Comparison of ENCODE assay signal across 24 cellular contexts in the genomic region with DNA sequence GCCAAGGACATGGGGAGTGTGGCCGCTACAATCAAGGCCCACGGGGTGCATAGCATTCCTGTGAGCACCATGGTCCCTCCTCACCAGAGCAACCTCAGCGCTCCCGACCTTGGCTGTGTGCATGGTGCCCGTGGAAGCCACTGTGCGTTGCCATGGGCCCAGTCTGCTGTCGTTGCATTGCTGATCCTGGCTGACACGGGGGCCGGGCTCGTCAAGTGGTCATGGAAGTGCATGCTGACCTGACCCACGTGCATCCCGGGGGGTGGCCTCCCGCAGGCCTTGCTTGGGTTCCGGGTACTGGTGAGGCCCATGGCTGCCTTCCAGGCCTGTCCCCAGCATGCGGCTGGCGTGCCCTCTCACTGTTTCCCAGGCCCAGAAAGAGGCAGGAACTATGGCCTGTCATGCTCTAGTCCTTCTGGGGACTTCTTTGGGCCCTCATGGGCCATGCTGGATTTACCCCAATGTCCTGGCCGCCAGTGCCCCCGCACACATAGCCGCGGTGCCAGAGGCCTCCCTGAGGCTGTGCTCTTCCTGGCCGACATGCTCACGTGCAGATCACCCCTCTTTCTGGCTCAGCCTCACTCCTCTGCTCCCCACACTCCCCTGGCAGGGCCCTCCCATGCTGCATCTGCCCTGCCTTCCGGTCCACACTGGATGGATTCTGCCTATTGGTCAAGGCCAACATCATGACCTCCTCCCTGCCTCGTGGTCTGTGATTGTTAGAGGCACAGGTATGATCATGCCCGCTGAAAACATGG.
DNase-seq lines count a peak whose midpoint lies in the region; ATAC-seq, FAIRE-seq and TF ChIP-seq lines count a peak whose summit lies in the region.
"Had no signal": no experiment of that assay in that cellular context is flagged by ENCODE, and none has a peak within 500 bp of the region (broad histone marks: within the 10 kb centered on the region; RNA-seq: fewer than 3 reads in every experiment).

No MANE protein-coding gene starts in this region.

- peak overlapping the region in 1 of 2 experiments; percentile 51 for H3K4ac ChIP-seq in mesenchymal stem cell (ENCODE audit: low read depth in 1 of 2, low read length in 2 of 2)

- H4K91ac ChIP-seq in mesenchymal stem cell (ENCODE audit: low read length): peak overlapping the region; percentile 50

- no peak overlapping the region for H2BK5ac ChIP-seq in mesenchymal stem cell (ENCODE audit: low read depth, low read length, poor library complexity, severe bottlenecking)

- H2AFZ ChIP-seq in mesenchymal stem cell (ENCODE audit: low read depth, low read length): no peak overlapping the region
- H2AFZ ChIP-seq: GM23248 had no signal

- no peaks in the 10 kb centered on the region for H3K79me1 ChIP-seq in mesenchymal stem cell (replicated peaks; ENCODE audit: low read length, poor library complexity, severe bottlenecking)

- H2BK15ac ChIP-seq in mesenchymal stem cell (ENCODE audit: low read depth, poor library complexity, severe bottlenecking): no peak overlapping the region

- H2BK120ac ChIP-seq in mesenchymal stem cell (ENCODE audit: low read depth, low read length): no peak overlapping the region

- no peak overlapping the region for H3K23ac ChIP-seq in mesenchymal stem cell (ENCODE audit: low read length in 2 of 2)

- peaks cover 9% of the 10 kb centered on the region for H3K4me1 Mint-ChIP-seq in glutamatergic neuron (ENCODE audit: low read depth, unreplicated experiment)

- H3K9ac ChIP-seq in mesenchymal stem cell (ENCODE audit: low read length): no peak overlapping the region
- H3K9ac ChIP-seq: BLaER1, GM23248 had no signal

- intact Hi-C loops in Right ventricle myocardium inferior (cut with DNase I): loop anchor here (10.0 kb wide), 2 partner anchors 735 to 1065 kb away; no protein-coding TSS in a partner anchor

- peaks cover 21% of the 10 kb centered on the region for H3K9me3 Mint-ChIP-seq in glutamatergic neuron (ENCODE audit: unreplicated experiment)

- H3K4me3 Mint-ChIP-seq in glutamatergic neuron (ENCODE audit: unreplicated experiment): peak overlapping the region; percentile 60
- H3K4me3 Mint-ChIP-seq: B cell; CD4-positive, CD25-positive, alpha-beta regulatory T cell; CD8-positive, alpha-beta T cell had no signal

- H4K8ac ChIP-seq in mesenchymal stem cell (ENCODE audit: low read length): no peak overlapping the region

- H3K4me1 ChIP-seq in right atrium auricular region: no peaks in the 10 kb centered on the region
- no peaks in the 10 kb centered on the region for H3K4me1 ChIP-seq in mesenchymal stem cell (ENCODE audit: control insufficient read depth, insufficient read depth, low read depth, low read length)
- H3K4me1 ChIP-seq: Caco-2 had no signal

- peaks cover 0 to 24% of the 10 kb centered on the region in 2 donors for H3K9me3 ChIP-seq in right atrium auricular region
- H3K9me3 ChIP-seq in mesenchymal stem cell (ENCODE audit: control insufficient read depth, low read length): peaks cover 20% of the 10 kb centered on the region

- H3K27me3 Mint-ChIP-seq in glutamatergic neuron (ENCODE audit: unreplicated experiment): peaks cover 18% of the 10 kb centered on the region

- no peak overlapping the region for H3K14ac ChIP-seq in mesenchymal stem cell (ENCODE audit: low read length in 2 of 2)

- WGBS in mesenchymal stem cell: 89% methylated on average over 25 of the region's 25 CpGs

- no peak for ATAC-seq in Right ventricle myocardium inferior
- ATAC-seq: CD8-positive, alpha-beta T cell; GM12878 had no signal

- H3K27ac ChIP-seq in right atrium auricular region (no peak overlapping the region), mesenchymal stem cell (ENCODE audit: low read length, poor library complexity, severe bottlenecking) (no peak overlapping the region)
- H3K27ac ChIP-seq: 22Rv1, BLaER1, C4-2B, GM23248 had no signal

- H2BK12ac ChIP-seq in mesenchymal stem cell (ENCODE audit: low read length in 2 of 2): no peak overlapping the region

- H3K36me3 ChIP-seq in right atrium auricular region (no peaks in the 10 kb centered on the region), mesenchymal stem cell (ENCODE audit: control insufficient read depth in 1 of 2, insufficient read depth in 2 of 2, low read depth in 1 of 2, low read length in 2 of 2) (peaks cover 0 to 2% of the 10 kb centered on the region in 2 experiments)
- H3K36me3 ChIP-seq: BLaER1 had no signal

- H3K4me2 ChIP-seq in mesenchymal stem cell (ENCODE audit: low read length, poor library complexity, severe bottlenecking): no peak overlapping the region
- H3K4me2 ChIP-seq: BLaER1 had no signal

- peak overlapping the region; percentile 55 for H3K27ac Mint-ChIP-seq in glutamatergic neuron (ENCODE audit: unreplicated experiment)
- H3K27ac Mint-ChIP-seq: B cell; CD4-positive, CD25-positive, alpha-beta regulatory T cell; CD8-positive, alpha-beta T cell had no signal

- TF ChIP-seq CTCF in right atrium auricular region (IDR thresholded peaks at IDR 0.05) (no peak), glutamatergic neuron (IDR thresholded peaks at IDR 0.05; ENCODE audit: partially characterized antibody, unreplicated experiment) (no peak)

- H3K4me3 ChIP-seq in right atrium auricular region (no peak overlapping the region), mesenchymal stem cell (ENCODE audit: insufficient read depth in 1 of 2, low read depth in 1 of 2, low read length in 2 of 2) (no peak overlapping the region)
- H3K4me3 ChIP-seq: BLaER1, GM12878, GM23248 had no signal

- H3K18ac ChIP-seq in mesenchymal stem cell (ENCODE audit: low read depth in 1 of 2, low read length in 2 of 2): no peak overlapping the region

- no peak overlapping the region for H2AK5ac ChIP-seq in mesenchymal stem cell (ENCODE audit: low read length, severe bottlenecking)

- H3K27me3 ChIP-seq in right atrium auricular region (peaks cover 1 to 3% of the 10 kb centered on the region in 2 donors), mesenchymal stem cell (ENCODE audit: control insufficient read depth in 1 of 2, insufficient read depth in 1 of 2, low read length in 2 of 2) (peaks cover 14 to 17% of the 10 kb centered on the region in 2 experiments)

- H3K36me3 Mint-ChIP-seq in glutamatergic neuron (ENCODE audit: unreplicated experiment): peaks cover 13% of the 10 kb centered on the region
- H3K36me3 Mint-ChIP-seq: CD4-positive, CD25-positive, alpha-beta regulatory T cell; CD8-positive, alpha-beta T cell had no signal

- FAIRE-seq in urothelium cell line (lab: Jason Lieb, UNC): peak; percentile 9
- FAIRE-seq: A204.1, G401.6, GM12878, GM19239, H1 had no signal

- DNase-seq in Right ventricle myocardium inferior (ENCODE audit: missing footprints) (peak; percentile 49), right atrium auricular region (ENCODE audit: low spot score) (no peak), glutamatergic neuron (peak; percentile 1), mesenchymal stem cell (no peak), urothelium cell line (ENCODE audit: low spot score) (no peak), GM03348 (ENCODE audit: low spot score) (no peak), NCI-H526 treated with DMSO at 0.1 percent for 48 hours (lab: John Stamatoyannopoulos, UW) (no peak)
- DNase-seq: Caco-2; CD4-positive, CD25-positive, alpha-beta regulatory T cell; CD8-positive, alpha-beta T cell; DMS153; DND-41; GM23248; H7; HCEC 1CT had no signal

Comparison
In these comparisons a context has a peak if more than half of its experiments do, and no peak if none do; other contexts are left out.
1. DNase-seq: peak in Right ventricle myocardium inferior (single experiment) and glutamatergic neuron (single experiment); none in right atrium auricular region (single experiment), mesenchymal stem cell (single experiment), urothelium cell line (single experiment), GM03348 (single experiment) and NCI-H526 treated with DMSO at 0.1 percent for 48 hours (single experiment).